Comparison of ENCODE assay signal across 1 cellular context in genomic region chr6:52545844-52546119, GRCh38.
TF ChIP-seq lines count a peak whose summit lies in the region.

No MANE protein-coding gene starts in this region.

TF ChIP-seq in GM23338, 12 proteins besides CTCF, POLR2A, EP300 and RAD21 (continued from another document):
- TF ChIP-seq ZNF462 (CRISPR knock-in tag; IDR thresholded peaks at IDR 0.05) (no peak), ZNF331 (CRISPR knock-in tag; IDR thresholded peaks at IDR 0.05; ENCODE audit: low read depth) (no peak), EZH2 (IDR thresholded peaks at IDR 0.05; ENCODE audit: low read depth, unreplicated experiment) (no peak), CREB1 (CRISPR knock-in tag; IDR thresholded peaks at IDR 0.05; ENCODE audit: low read depth) (no peak), ETS1 (IDR thresholded peaks at IDR 0.05) (no peak), JUNB (IDR thresholded peaks at IDR 0.05; ENCODE audit: unreplicated experiment) (no peak), ZNF114 (CRISPR knock-in tag; IDR thresholded peaks at IDR 0.05) (no peak), EZH2phosphoT487 (IDR thresholded peaks at IDR 0.05; ENCODE audit: unreplicated experiment) (no peak), REST (IDR thresholded peaks at IDR 0.05; ENCODE audit: unreplicated experiment) (no peak)
